9 cellular contexts compared by ENCODE assay signal in the genomic region with DNA sequence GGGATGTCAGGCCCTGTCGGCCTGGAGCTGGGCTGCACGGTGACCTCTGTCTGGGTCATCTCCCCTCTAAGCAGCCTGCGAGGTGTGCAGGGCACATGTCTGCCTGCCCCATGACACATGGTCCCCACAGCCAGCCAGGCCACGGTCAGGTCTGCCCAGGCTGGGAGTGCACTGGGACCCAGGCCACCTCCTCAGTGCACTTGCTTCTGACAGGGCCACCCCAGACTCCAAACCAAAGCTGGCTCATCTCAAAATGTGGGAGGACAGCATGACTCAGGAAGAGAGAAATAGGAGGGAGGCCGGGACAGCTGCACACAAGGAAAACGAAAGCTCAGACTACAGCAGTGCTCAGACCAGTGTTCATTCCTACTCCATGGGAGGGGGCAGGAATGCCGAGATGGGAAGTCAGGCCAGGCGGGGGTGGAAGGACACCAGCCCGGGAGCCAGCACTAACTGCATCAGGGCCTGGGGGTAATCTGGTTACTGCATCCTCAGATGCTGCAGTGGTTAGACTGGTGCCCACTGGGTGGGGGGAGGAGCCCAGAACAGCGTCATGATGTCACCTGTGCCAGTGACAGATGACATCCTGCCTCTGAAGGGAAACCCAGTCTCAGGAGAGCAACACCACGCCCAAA. TPM values are rescaled to one million over a fixed set of nuclear protein-coding genes. Genes with fewer than 3 reads are reported as not detected.
DNase-seq lines count a peak whose midpoint lies in the region; ATAC-seq and TF ChIP-seq lines count a peak whose summit lies in the region.
"Had no signal": no experiment of that assay in that cellular context is flagged by ENCODE, and none has a peak within 500 bp of the region (broad histone marks: within the 10 kb centered on the region; RNA-seq: fewer than 3 reads in every experiment).

No MANE protein-coding gene starts in this region.

- H3K4me1 ChIP-seq in spleen, result peaks cover 4 to 43% (median 23%) of the 10 kb centered on the region in 6 donors
- H3K4me1 ChIP-seq: HAP-1 had no signal

- DNase-seq in NCI-H2227 treated with DMSO at 0.1 percent for 48 hours (lab: John Stamatoyannopoulos, UW) (peak; percentile 8), NCI-H2227 (lab: John Stamatoyannopoulos, UW; ENCODE audit: unreplicated experiment) (no peak), iPS-NIHi11 (ENCODE audit: low spot score) (peak; percentile 10), spleen (no peak), H7 (no peak)
- no peak for DNase-seq in activated CD8-positive, alpha-beta T cell treated with anti-CD3 and anti-CD28 coated beads, Interleukin-2, amount 10 ng/mL, durations not matched to agents 7 days and 5 days

- peaks cover 15% of the 10 kb centered on the region for H3K36me3 Mint-ChIP-seq in activated CD8-positive, alpha-beta T cell treated with anti-CD3 and anti-CD28 coated beads, Interleukin-2, amount 10 ng/mL, durations not matched to agents 7 days and 5 days (ENCODE audit: low read depth)

- H3K36me3 ChIP-seq in spleen (peaks cover 0 to 46% (median 28%) of the 10 kb centered on the region in 6 donors), H7 (replicated peaks; ENCODE audit: control insufficient read depth, insufficient read depth, low read length) (peaks cover 15% of the 10 kb centered on the region)

- H3K27me3 ChIP-seq in spleen (replicated peaks in 1 of 7) (peaks cover 0 to 37% (median 29%) of the 10 kb centered on the region in 7 donors), H7 (ENCODE audit: control insufficient read depth, insufficient read depth, low read length) (peaks cover 27% of the 10 kb centered on the region)

- peak overlapping the region in 6 of 8 donors; percentile 54 to 74 (median 64) for H3K27ac ChIP-seq in spleen

- POLR2A ChIA-PET in activated CD8-positive, alpha-beta T cell treated with anti-CD3 and anti-CD28 coated beads, Interleukin-2, amount 10 ng/mL, durations not matched to agents 7 days and 5 days (lab: Charles Lee), result no interaction called here

- TF ChIP-seq CTCF in spleen (IDR thresholded peaks at IDR 0.05 in 8 of 11, conservative IDR thresholded peaks at IDR 0.05 in 3 of 11), result no peak

- H3K4me3 Mint-ChIP-seq in activated CD8-positive, alpha-beta T cell treated with anti-CD3 and anti-CD28 coated beads, Interleukin-2, amount 10 ng/mL, durations not matched to agents 7 days and 5 days, result no peak overlapping the region

- peaks cover 9% of the 10 kb centered on the region for H3K27me3 Mint-ChIP-seq in activated CD8-positive, alpha-beta T cell treated with anti-CD3 and anti-CD28 coated beads, Interleukin-2, amount 10 ng/mL, durations not matched to agents 7 days and 5 days (ENCODE audit: low read depth)

- CTCF ChIA-PET in activated CD8-positive, alpha-beta T cell treated with anti-CD3 and anti-CD28 coated beads, Interleukin-2, amount 10 ng/mL, durations not matched to agents 7 days and 5 days (lab: Charles Lee), result no interaction called here

- ATAC-seq in activated CD8-positive, alpha-beta T cell treated with anti-CD3 and anti-CD28 coated beads, Interleukin-2, amount 10 ng/mL, durations not matched to agents 7 days and 5 days, result no peak
- ATAC-seq in HG03469 (IDR thresholded peaks at IDR 0.05; ENCODE audit: unreplicated experiment), result no peak
- ATAC-seq in HG03159 (IDR thresholded peaks at IDR 0.05; ENCODE audit: unreplicated experiment), result no peak

- no peak overlapping the region for H3K4me3 ChIP-seq in spleen
- H3K4me3 ChIP-seq in H7 (ENCODE audit: insufficient read depth, low read depth, low read length), result no peak overlapping the region
- H3K4me3 ChIP-seq: HAP-1 had no signal

- peaks cover 7% of the 10 kb centered on the region for H3K9me3 Mint-ChIP-seq in activated CD8-positive, alpha-beta T cell treated with anti-CD3 and anti-CD28 coated beads, Interleukin-2, amount 10 ng/mL, durations not matched to agents 7 days and 5 days (ENCODE audit: insufficient read depth)

- peak overlapping the region; percentile 15 for H3K27ac Mint-ChIP-seq in activated CD8-positive, alpha-beta T cell treated with anti-CD3 and anti-CD28 coated beads, Interleukin-2, amount 10 ng/mL, durations not matched to agents 7 days and 5 days

- peaks cover 4% of the 10 kb centered on the region for H3K4me1 Mint-ChIP-seq in activated CD8-positive, alpha-beta T cell treated with anti-CD3 and anti-CD28 coated beads, Interleukin-2, amount 10 ng/mL, durations not matched to agents 7 days and 5 days (ENCODE audit: low read depth)

- peaks cover 0 to 4% (median 0%) of the 10 kb centered on the region in 8 donors for H3K9me3 ChIP-seq in spleen

- WGBS in spleen, 5 donors, result 36 to 79% (median 58%) methylated on average over 11 of the region's 11 CpGs

- no peak for TF ChIP-seq POLR2A in spleen (IDR thresholded peaks at IDR 0.05)

- intact Hi-C loops in spleen (cut with DNase I; ENCODE audit: low total_unique reads), result no loop called here

RNA-seq across cellular contexts. Expression of gene P2RX2, which starts 4.0 kb away (rescaled TPM):
- total RNA-seq in activated CD8-positive, alpha-beta T cell treated with anti-CD3 and anti-CD28 coated beads, Interleukin-2, amount 10 ng/mL, durations not matched to agents 7 days and 5 days, result not detected
- 1 to 10 TPM in 5 of 7 donors, under 1 TPM in 2; 0.77 to 3.0 (median 1.7) TPM for total RNA-seq in spleen
- polyA plus RNA-seq in spleen, result 1 to 10 TPM; 2.8 to 4.5 (median 2.9) TPM
- 0.15 and 0.28 TPM in 2 replicates for total RNA-seq in H7 (2014; rRNA removed; shearing (Covaris generic))

RNA-seq across cellular contexts. Expression of gene LRCOL1, which starts 12.2 kb away (rescaled TPM):
- not detected for total RNA-seq in activated CD8-positive, alpha-beta T cell treated with anti-CD3 and anti-CD28 coated beads, Interleukin-2, amount 10 ng/mL, durations not matched to agents 7 days and 5 days
- 1 to 10 TPM in 1 of 7 donors, under 1 TPM in 4, not detected in 2; 0.54 to 4.1 (median 0.83) TPM for total RNA-seq in spleen
- 1 to 10 TPM; 2.0 to 4.0 (median 3.8) TPM for polyA plus RNA-seq in spleen
- not detected in 2 replicates for total RNA-seq in H7 (2014; rRNA removed; shearing (Covaris generic))

Comparison
In these comparisons a context has a peak if more than half of its experiments do, and no peak if none do; other contexts are left out.
1. DNase-seq: peak in NCI-H2227 treated with DMSO at 0.1 percent for 48 hours (single experiment) and iPS-NIHi11 (single experiment); none in NCI-H2227 (single experiment), activated CD8-positive, alpha-beta T cell treated with anti-CD3 and anti-CD28 coated beads, Interleukin-2, amount 10 ng/mL, durations not matched to agents 7 days and 5 days (single experiment), spleen (single experiment) and H7 (single experiment).